ENCODE assay signal across 25 cellular contexts in genomic region chr18:76914314-76914713, GRCh38.
DNase-seq lines count a peak whose midpoint lies in the region; ATAC-seq and TF ChIP-seq lines count a peak whose summit lies in the region.
"Had no signal": no experiment of that assay in that cellular context is flagged by ENCODE, and none has a peak within 500 bp of the region (broad histone marks: within the 10 kb centered on the region; RNA-seq: fewer than 3 reads in every experiment).

No MANE protein-coding gene starts in this region.

- H3K36me3 ChIP-seq in brain microvascular endothelial cell (replicated peaks) = peaks cover 17% of the 10 kb centered on the region

- H3K27ac Mint-ChIP-seq in activated T-cell treated with anti-CD3 and anti-CD28 coated beads, Interleukin-2, amount 50 U/mL, for 72 hours = no peak overlapping the region
- H3K27ac Mint-ChIP-seq in immature natural killer cell = no peak overlapping the region
- H3K27ac Mint-ChIP-seq: activated CD4-positive, alpha-beta T cell treated with anti-CD3 and anti-CD28 coated beads for 36 hours; CD8-positive, alpha-beta memory T cell; IgD-negative memory B cell; natural killer cell had no signal

- no peak overlapping the region for H3K4me3 ChIP-seq in brain microvascular endothelial cell (ENCODE audit: low read depth, low read length)
- H3K4me3 ChIP-seq: ascending aorta, right atrium auricular region, transverse colon had no signal

- no peak overlapping the region for H3K4me3 Mint-ChIP-seq in activated T-cell treated with anti-CD3 and anti-CD28 coated beads, Interleukin-2, amount 50 U/mL, for 72 hours
- no peak overlapping the region for H3K4me3 Mint-ChIP-seq in immature natural killer cell
- H3K4me3 Mint-ChIP-seq: activated CD4-positive, alpha-beta T cell treated with anti-CD3 and anti-CD28 coated beads for 36 hours; CD8-positive, alpha-beta memory T cell; IgD-negative memory B cell; natural killer cell; stimulated activated naive CD8-positive, alpha-beta T cell treated with anti-CD3 and anti-CD28 coated beads, Interleukin-15, amount 100 ng/mL, for 72 hours had no signal

- DNase-seq in GM20000 (ENCODE audit: low spot score) = peak; percentile 25
- DNase-seq in foreskin melanocyte = peak; percentile 68
- DNase-seq in activated T-cell treated with anti-CD3 and anti-CD28 coated beads, Interleukin-2, amount 50 U/mL, for 72 hours = no peak
- DNase-seq in brain microvascular endothelial cell = no peak
- DNase-seq in immature natural killer cell = no peak
- DNase-seq: activated CD4-positive, alpha-beta T cell treated with anti-CD3 and anti-CD28 coated beads for 36 hours; activated naive CD4-positive, alpha-beta T cell treated with anti-CD3 and anti-CD28 coated beads, Interleukin-2, amount 50 U/mL, for 16 hours; CD8-positive, alpha-beta memory T cell; foreskin fibroblast; GOT3; midbrain; natural killer cell; NCI-H446 treated with DMSO at 0.1 percent for 48 hours; SIG-M5; stimulated activated CD4-positive, alpha-beta T cell treated with anti-CD3 and anti-CD28 coated beads, Interleukin-4, amount 100 ng/mL, for 24 hours; stimulated activated naive CD8-positive, alpha-beta T cell treated with anti-CD3 and anti-CD28 coated beads, Interleukin-15, amount 100 ng/mL, for 72 hours had no signal

- no peaks in the 10 kb centered on the region for H3K9me3 Mint-ChIP-seq in activated T-cell treated with anti-CD3 and anti-CD28 coated beads, Interleukin-2, amount 50 U/mL, for 72 hours
- H3K9me3 Mint-ChIP-seq in immature natural killer cell = no peaks in the 10 kb centered on the region
- H3K9me3 Mint-ChIP-seq: CD8-positive, alpha-beta memory T cell; IgD-negative memory B cell; natural killer cell; stimulated activated naive CD8-positive, alpha-beta T cell treated with anti-CD3 and anti-CD28 coated beads, Interleukin-15, amount 100 ng/mL, for 72 hours had no signal

- peak; percentile 53 for ATAC-seq in GM18907 (IDR thresholded peaks at IDR 0.05; ENCODE audit: unreplicated experiment)
- ATAC-seq in HG02885 (IDR thresholded peaks at IDR 0.05; ENCODE audit: poor library complexity, unreplicated experiment) = peak; percentile 81
- ATAC-seq in esophagus mucosa = no peak
- ATAC-seq in activated T-cell treated with anti-CD3 and anti-CD28 coated beads, Interleukin-2, amount 50 U/mL, for 72 hours (replicated peaks in 1 of 2) = no peak
- ATAC-seq: activated CD4-positive, alpha-beta T cell treated with anti-CD3 and anti-CD28 coated beads for 36 hours; left lobe of liver; natural killer cell; Panc1; stimulated activated naive CD8-positive, alpha-beta T cell treated with anti-CD3 and anti-CD28 coated beads, Interleukin-15, amount 100 ng/mL, for 72 hours had no signal

- no peaks in the 10 kb centered on the region for H3K4me1 Mint-ChIP-seq in activated T-cell treated with anti-CD3 and anti-CD28 coated beads, Interleukin-2, amount 50 U/mL, for 72 hours (ENCODE audit: low read depth)
- H3K4me1 Mint-ChIP-seq in immature natural killer cell = no peaks in the 10 kb centered on the region
- H3K4me1 Mint-ChIP-seq: activated CD4-positive, alpha-beta T cell treated with anti-CD3 and anti-CD28 coated beads for 36 hours; CD8-positive, alpha-beta memory T cell; natural killer cell; stimulated activated naive CD8-positive, alpha-beta T cell treated with anti-CD3 and anti-CD28 coated beads, Interleukin-15, amount 100 ng/mL, for 72 hours had no signal

- in situ Hi-C loops in brain microvascular endothelial cell (cut with HindIII; ENCODE audit: low pct_ligation_motif_present, low sequenced_read_pairs) = no loop called here

- H3K27me3 ChIP-seq in brain microvascular endothelial cell (replicated peaks) = no peaks in the 10 kb centered on the region
- H3K27me3 ChIP-seq: ascending aorta, right atrium auricular region, transverse colon had no signal

- H3K27me3 Mint-ChIP-seq in activated T-cell treated with anti-CD3 and anti-CD28 coated beads, Interleukin-2, amount 50 U/mL, for 72 hours (ENCODE audit: low read depth) = no peaks in the 10 kb centered on the region
- H3K27me3 Mint-ChIP-seq in immature natural killer cell (ENCODE audit: low read depth in 3 of 3) = no peaks in the 10 kb centered on the region
- H3K27me3 Mint-ChIP-seq: activated CD4-positive, alpha-beta T cell treated with anti-CD3 and anti-CD28 coated beads for 36 hours; CD8-positive, alpha-beta memory T cell; IgD-negative memory B cell; stimulated activated naive CD8-positive, alpha-beta T cell treated with anti-CD3 and anti-CD28 coated beads, Interleukin-15, amount 100 ng/mL, for 72 hours had no signal

- H3K36me3 Mint-ChIP-seq in activated T-cell treated with anti-CD3 and anti-CD28 coated beads, Interleukin-2, amount 50 U/mL, for 72 hours (ENCODE audit: insufficient read depth in 2 of 2) = peaks cover 3 to 13% of the 10 kb centered on the region in 2 donors
- H3K36me3 Mint-ChIP-seq in immature natural killer cell = peaks cover 30 to 74% (median 34%) of the 10 kb centered on the region in 3 donors

- no peak for TF ChIP-seq CTCF in GM20000 (IDR thresholded peaks at IDR 0.05; ENCODE audit: extremely low read depth, missing control alignments)
- TF ChIP-seq CTCF in brain microvascular endothelial cell (IDR thresholded peaks at IDR 0.05; ENCODE audit: low read depth, low read length, missing control alignments) = no peak

- no peak overlapping the region for H3K27ac ChIP-seq in brain microvascular endothelial cell
- H3K27ac ChIP-seq: ascending aorta, right atrium auricular region had no signal

Comparison
In these comparisons a context has a peak if more than half of its experiments do, and no peak if none do; other contexts are left out.
1. ATAC-seq: peak in GM18907 (single experiment) and HG02885 (single experiment); none in esophagus mucosa (single experiment) and activated T-cell treated with anti-CD3 and anti-CD28 coated beads, Interleukin-2, amount 50 U/mL, for 72 hours (0 of 2).
2. DNase-seq: peak in GM20000 (single experiment) and foreskin melanocyte (single experiment); none in activated T-cell treated with anti-CD3 and anti-CD28 coated beads, Interleukin-2, amount 50 U/mL, for 72 hours (0 of 2), brain microvascular endothelial cell (single experiment) and immature natural killer cell (0 of 3).